Comparison of ENCODE assay signal across 16 cellular contexts in the genomic region with DNA sequence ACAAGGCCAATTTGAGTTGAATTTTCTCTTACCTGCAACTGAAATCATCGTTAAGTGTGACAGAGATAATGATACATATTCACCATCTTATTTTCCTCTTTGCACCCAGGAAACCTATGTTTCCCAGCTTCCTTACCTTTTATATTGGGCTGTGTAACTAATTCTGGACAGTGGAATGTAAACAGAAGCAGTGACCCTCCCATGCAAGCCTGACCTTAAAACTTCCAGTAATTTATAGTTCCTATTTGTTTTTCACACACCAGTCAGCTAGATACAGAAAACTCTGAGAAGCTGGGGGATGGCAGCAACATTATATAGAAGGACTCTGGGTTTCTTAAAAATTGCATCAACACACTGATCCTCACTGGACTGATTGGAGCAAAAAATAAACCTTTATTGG. TPM values are rescaled to one million over a fixed set of nuclear protein-coding genes. Genes with fewer than 3 reads are reported as not detected.
DNase-seq lines count a peak whose midpoint lies in the region; ATAC-seq and TF ChIP-seq lines count a peak whose summit lies in the region.
"Had no signal": no experiment of that assay in that cellular context is flagged by ENCODE, and none has a peak within 500 bp of the region (broad histone marks: within the 10 kb centered on the region; RNA-seq: fewer than 3 reads in every experiment).

No MANE protein-coding gene starts in this region.

- H3K4me1 ChIP-seq in IMR-90 (ENCODE audit: control insufficient read depth, insufficient read depth, low read length) (peaks cover 4% of the 10 kb centered on the region), esophagus muscularis mucosa (peaks cover 3 to 34% (median 27%) of the 10 kb centered on the region in 4 donors), mesendoderm (ENCODE audit: control insufficient read depth, low read depth, low read length) (peaks cover 4% of the 10 kb centered on the region)
- H3K4me1 ChIP-seq: BE2C, Peyer's patch had no signal

- H3K56ac ChIP-seq in IMR-90 (ENCODE audit: extremely low read depth, insufficient read depth, low read length) (no peak overlapping the region), mesendoderm (ENCODE audit: low read length) (peak overlapping the region; percentile 66)

- no CpG with 5 or more reads among the region's 1 CpG for WGBS in IMR-90 (ENCODE audit: extremely low coverage in 2 of 2, insufficient read length in 1 of 2), 2 experiments
- WGBS in esophagus muscularis mucosa, result 70% methylated on average over 1 of the region's 1 CpG
- no CpG with 5 or more reads among the region's 1 CpG for WGBS in mesendoderm (ENCODE audit: extremely low coverage, insufficient coverage, low lambda C conversion rate)

- H2BK120ac ChIP-seq in IMR-90 (ENCODE audit: low read depth, low read length) (no peak overlapping the region), mesendoderm (ENCODE audit: low read depth, low read length) (peak overlapping the region; percentile 18)

- H3K27me3 ChIP-seq in IMR-90 (ENCODE audit: control insufficient read depth, insufficient read depth, low read length) (no peaks in the 10 kb centered on the region), esophagus muscularis mucosa (no peaks in the 10 kb centered on the region), mesendoderm (ENCODE audit: insufficient read depth, low read length, poor library complexity) (no peaks in the 10 kb centered on the region), MG63 (no peaks in the 10 kb centered on the region)
- H3K27me3 ChIP-seq: BE2C, Peyer's patch had no signal

- H2AK9ac ChIP-seq in IMR-90 (replicated peaks; ENCODE audit: low read depth, low read length, poor library complexity), result no peak overlapping the region

- no peaks in the 10 kb centered on the region for H3K9me3 ChIP-seq in IMR-90 (ENCODE audit: control insufficient read depth, insufficient read depth, low read length)
- H3K9me3 ChIP-seq in esophagus muscularis mucosa, result no peaks in the 10 kb centered on the region
- H3K9me3 ChIP-seq in MG63, result peaks cover 3% of the 10 kb centered on the region; the same call in 1 of the 2 replicates
- H3K9me3 ChIP-seq: Peyer's patch had no signal

- H3K36me3 ChIP-seq in IMR-90 (ENCODE audit: control insufficient read depth, insufficient read depth, low read length), result no peaks in the 10 kb centered on the region
- no peaks in the 10 kb centered on the region for H3K36me3 ChIP-seq in esophagus muscularis mucosa
- no peaks in the 10 kb centered on the region for H3K36me3 ChIP-seq in mesendoderm (ENCODE audit: control insufficient read depth, insufficient read depth, low read length)
- H3K36me3 ChIP-seq in MG63, result no peaks in the 10 kb centered on the region
- H3K36me3 ChIP-seq: BE2C, Peyer's patch had no signal

- 0 out of 2 replicates have a peak overlapping the region, but pooled peaks have one; percentile 29 for H2AK5ac ChIP-seq in IMR-90 (ENCODE audit: low read depth, low read length)
- no peak overlapping the region for H2AK5ac ChIP-seq in mesendoderm (ENCODE audit: low read length)

- no peak overlapping the region for H4K91ac ChIP-seq in IMR-90 (ENCODE audit: insufficient read depth, low read depth, low read length)

- no peak for TF ChIP-seq RAD21 in IMR-90 (IDR thresholded peaks at IDR 0.05; ENCODE audit: low read length)

- no peak overlapping the region for H3K4me3 ChIP-seq in IMR-90 (ENCODE audit: insufficient read depth, low read depth, low read length)
- H3K4me3 ChIP-seq in esophagus muscularis mucosa, result no peak overlapping the region
- no peak overlapping the region for H3K4me3 ChIP-seq in mesendoderm (ENCODE audit: low read length)
- no peak overlapping the region for H3K4me3 ChIP-seq in MG63
- H3K4me3 ChIP-seq: Peyer's patch, SK-N-MC had no signal

- H3K27ac ChIP-seq in IMR-90 (ENCODE audit: insufficient read depth, low read length) (no peak overlapping the region), esophagus muscularis mucosa (replicated peaks in 1 of 4) (peak overlapping the region; percentile 16 to 62 (median 32)), mesendoderm (ENCODE audit: low read depth, low read length) (no peak overlapping the region)
- H3K27ac ChIP-seq: Peyer's patch, SK-N-MC had no signal

- no peaks in the 10 kb centered on the region for H3K79me2 ChIP-seq in mesendoderm (ENCODE audit: control insufficient read depth, insufficient read depth, low read length)

- intact Hi-C loops in IMR-90 (cut with micrococcal nuclease) (no loop called here), esophagus muscularis mucosa (cut with DNase I) (no loop called here)

- H4K5ac ChIP-seq in IMR-90 (ENCODE audit: low read depth, low read length) (no peak overlapping the region), mesendoderm (ENCODE audit: low read length) (no peak overlapping the region)

- H2BK5ac ChIP-seq in IMR-90 (ENCODE audit: low read depth, low read length, poor library complexity, severe bottlenecking) (no peak overlapping the region), mesendoderm (ENCODE audit: low read length) (no peak overlapping the region)

- H3K23ac ChIP-seq in IMR-90 (ENCODE audit: low read depth, low read length), result no peak overlapping the region
- no peak overlapping the region for H3K23ac ChIP-seq in mesendoderm (ENCODE audit: low read length)

- no peak for TF ChIP-seq EP300 in esophagus muscularis mucosa (IDR thresholded peaks at IDR 0.05)

- no peak for DNase-seq in IMR-90
- no peak for DNase-seq in esophagus muscularis mucosa (ENCODE audit: extremely low spot score)
- no peak for DNase-seq in mesendoderm
- DNase-seq in central memory CD4-positive, alpha-beta T cell, result no peak
- no peak for DNase-seq in MG63
- DNase-seq: BE2C; CD4-positive, alpha-beta memory T cell; HFFc6; NCI-H146; NCI-H2081; NCI-H510A treated with DMSO at 0.1 percent for 48 hours; Peyer's patch had no signal

- H3K9me1 ChIP-seq in IMR-90 (ENCODE audit: insufficient read depth, low read length), result no peaks in the 10 kb centered on the region; the same call in 1 of the 2 replicates

- POLR2A ChIA-PET in IMR-90 (lab: Charles Lee; ENCODE audit: unreplicated experiment), result no interaction called here

- CTCF ChIA-PET in IMR-90 (lab: Yijun Ruan, JAX), result no interaction called here

- H3K4ac ChIP-seq in IMR-90 (ENCODE audit: low read depth, low read length) (no peak overlapping the region; the same call in 1 of the 2 replicates), mesendoderm (ENCODE audit: low read depth, low read length) (no peak overlapping the region)

- ATAC-seq in IMR-90 (ENCODE audit: low read depth) (no peak), HG02885 (IDR thresholded peaks at IDR 0.05; ENCODE audit: poor library complexity, unreplicated experiment) (no peak), HG03354 (IDR thresholded peaks at IDR 0.05; ENCODE audit: poor library complexity, severe bottlenecking, unreplicated experiment) (no peak)
- ATAC-seq: Right ventricle myocardium inferior had no signal

- in situ Hi-C loops in IMR-90 (cut with MboI; ENCODE audit: low sequenced_read_pairs), result no loop called here

- no peaks in the 10 kb centered on the region for H4K20me1 ChIP-seq in IMR-90 (ENCODE audit: insufficient read depth, low read length)

- no peak overlapping the region for H3K9ac ChIP-seq in IMR-90 (ENCODE audit: low read depth, low read length)
- H3K9ac ChIP-seq in mesendoderm (ENCODE audit: low read length), result no peak overlapping the region

- no peak overlapping the region for H2BK20ac ChIP-seq in IMR-90 (ENCODE audit: low read depth, low read length)

- H3K14ac ChIP-seq in IMR-90 (replicated peaks; ENCODE audit: low read depth, low read length), result 0 out of 2 replicates have a peak overlapping the region, but pooled peaks have one; percentile 31

- no peak overlapping the region for H3K4me2 ChIP-seq in IMR-90 (ENCODE audit: low read depth, low read length)
- H3K4me2 ChIP-seq in mesendoderm (ENCODE audit: low read length), result no peak overlapping the region

- H2AFZ ChIP-seq in IMR-90 (replicated peaks; ENCODE audit: low read length, poor library complexity), result no peak overlapping the region

- TF ChIP-seq CTCF in IMR-90 (conservative IDR thresholded peaks at IDR 0.05; ENCODE audit: low read depth, low read length) (no peak), esophagus muscularis mucosa (IDR thresholded peaks at IDR 0.05) (no peak)

- H2BK15ac ChIP-seq in IMR-90 (ENCODE audit: low read depth, low read length) (peak overlapping the region; percentile 80; the same call in 1 of the 3 replicates), mesendoderm (replicated peaks; ENCODE audit: low read depth) (no peak overlapping the region)

- BruUV-seq in IMR-90 (replicated peaks; lab: Mats Ljungman, UMichigan), result no TSS peak

- dilution Hi-C loops in IMR-90 (cut with HindIII; ENCODE audit: low sequenced_read_pairs, unreplicated experiment), result no loop called here

- no peak overlapping the region for H4K8ac ChIP-seq in IMR-90 (ENCODE audit: low read depth in 2 of 2, low read length in 2 of 2)
- no peak overlapping the region for H4K8ac ChIP-seq in mesendoderm (ENCODE audit: low read depth, low read length)

- TF ChIP-seq POLR2A in IMR-90 (IDR thresholded peaks at IDR 0.05; ENCODE audit: low read depth, low read length), result no peak
- TF ChIP-seq POLR2A in esophagus muscularis mucosa (IDR thresholded peaks at IDR 0.05; ENCODE audit: low read depth), result no peak

- H3K18ac ChIP-seq in IMR-90 (ENCODE audit: low read depth, low read length), result no peak overlapping the region
- no peak overlapping the region for H3K18ac ChIP-seq in mesendoderm (ENCODE audit: low read length)

- H3K79me1 ChIP-seq in IMR-90 (ENCODE audit: low read depth in 1 of 2, low read length in 2 of 2), result peaks cover 0 to 2% of the 10 kb centered on the region in 2 experiments; a peak in 3 of 4 replicates
- H3K79me1 ChIP-seq in mesendoderm (ENCODE audit: low read length), result no peaks in the 10 kb centered on the region

TF ChIP-seq in IMR-90, 13 proteins besides CTCF, POLR2A, EP300 and RAD21 (continues in another document):
- TF ChIP-seq, protein P1, sequence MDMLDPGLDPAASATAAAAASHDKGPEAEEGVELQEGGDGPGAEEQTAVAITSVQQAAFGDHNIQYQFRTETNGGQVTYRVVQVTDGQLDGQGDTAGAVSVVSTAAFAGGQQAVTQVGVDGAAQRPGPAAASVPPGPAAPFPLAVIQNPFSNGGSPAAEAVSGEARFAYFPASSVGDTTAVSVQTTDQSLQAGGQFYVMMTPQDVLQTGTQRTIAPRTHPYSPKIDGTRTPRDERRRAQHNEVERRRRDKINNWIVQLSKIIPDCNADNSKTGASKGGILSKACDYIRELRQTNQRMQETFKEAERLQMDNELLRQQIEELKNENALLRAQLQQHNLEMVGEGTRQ (IDR thresholded peaks at IDR 0.05; ENCODE audit: low read depth, low read length), result no peak
- no peak for TF ChIP-seq BHLHE40 (IDR thresholded peaks at IDR 0.05; ENCODE audit: low read depth, low read length)

RNA-seq across cellular contexts. Expression of a gene that starts 4.5 kb away (rescaled TPM):
- total RNA-seq in IMR-90 (2012; rRNA removed) (21.0 and 28.6 TPM in 2 replicates), esophagus muscularis mucosa (10 to 100 TPM; 44.9 to 73.9 (median 52.4) TPM)
- 7.3 and 8.3 TPM in 2 replicates for polyA plus RNA-seq in IMR-90 (2012; rRNA removed)
- 0.76 and 1.2 TPM in 2 replicates for polyA plus RNA-seq in IMR-90 (2012; cell fraction: cytosol; rRNA removed)
- 1.6 and 21.6 TPM in 2 replicates for polyA plus RNA-seq in IMR-90 (2012; cell fraction: nucleus; rRNA removed; ENCODE audit: low replicate concordance)
- polyA plus RNA-seq in mesendoderm (2013, experiment 1 of 2), result 15.2 TPM
- polyA plus RNA-seq in mesendoderm (2013, experiment 2 of 2), result 14.3 TPM
- total RNA-seq in MG63 (2014; rRNA removed; shearing (Covaris generic); ENCODE audit: low replicate concordance), result 12.2 and 13.2 TPM in 2 replicates

Comparison
In these comparisons a context has a peak if more than half of its experiments do, and no peak if none do; other contexts are left out.
1. H3K27ac ChIP-seq: peak in esophagus muscularis mucosa (4 of 4); none in IMR-90 (single experiment) and mesendoderm (single experiment).